ENCODE assay signal across 9 cellular contexts in the genomic region with DNA sequence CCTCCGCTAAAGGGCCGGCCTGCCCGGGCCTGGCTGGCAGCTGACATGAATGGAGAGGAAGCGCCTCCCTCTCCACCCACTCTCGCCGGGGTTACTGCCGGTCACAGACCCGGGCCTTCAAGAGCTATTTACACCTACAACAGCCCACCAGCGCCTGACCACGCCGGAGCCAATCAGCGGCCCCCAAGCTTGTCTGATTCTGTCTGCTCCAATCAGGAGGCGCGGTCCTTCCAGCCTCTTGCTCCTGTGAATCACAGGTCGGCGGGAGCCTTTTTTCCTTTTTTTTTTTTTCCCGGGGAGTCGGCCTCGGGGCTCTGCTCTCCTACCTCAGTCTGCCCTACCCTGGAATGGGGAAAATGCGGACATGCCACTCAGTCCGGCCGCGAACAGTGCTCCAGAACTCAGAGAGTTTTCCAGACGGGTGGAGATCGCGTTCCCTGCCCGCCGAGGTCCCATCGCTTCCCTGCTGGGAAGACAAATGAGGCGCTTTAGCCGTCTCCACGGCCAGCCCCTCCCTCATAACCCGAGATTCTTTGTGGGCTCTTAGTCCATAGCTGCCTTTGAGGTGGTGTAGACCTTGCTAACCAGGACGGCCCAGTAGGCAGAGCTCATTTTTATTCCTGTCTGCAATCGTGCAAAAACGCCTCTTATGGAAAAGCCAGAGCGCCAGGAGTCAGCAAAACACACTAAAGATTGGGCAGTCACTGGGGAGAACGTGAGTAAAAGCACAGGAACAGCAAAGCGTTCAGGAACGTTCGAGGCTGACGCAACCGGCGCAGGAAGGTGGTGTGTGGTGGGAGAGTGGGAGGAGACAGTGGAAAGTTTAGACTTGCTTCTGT. TPM values are rescaled to one million over a fixed set of nuclear protein-coding genes. Genes with fewer than 3 reads are reported as not detected.
DNase-seq lines count a peak whose midpoint lies in the region; ATAC-seq and TF ChIP-seq lines count a peak whose summit lies in the region.
"Had no signal": no experiment of that assay in that cellular context is flagged by ENCODE, and none has a peak within 500 bp of the region (broad histone marks: within the 10 kb centered on the region; RNA-seq: fewer than 3 reads in every experiment).

No MANE protein-coding gene starts in this region.

- peaks cover 45% of the 10 kb centered on the region for H3K4me1 ChIP-seq in CD4-positive, CD25-positive, alpha-beta regulatory T cell (ENCODE audit: control insufficient read depth, insufficient read depth, low read length, poor library complexity, severe bottlenecking)
- H3K4me1 ChIP-seq in duodenal mucosa (ENCODE audit: control insufficient read depth in 1 of 2, insufficient read depth in 2 of 2, low read length in 2 of 2): peaks cover 38 to 47% of the 10 kb centered on the region in 2 donors
- H3K4me1 ChIP-seq in liver (ENCODE audit: control insufficient read depth in 4 of 4, insufficient read depth in 4 of 4, low read length in 3 of 4): peaks cover 10 to 40% (median 13%) of the 10 kb centered on the region in 4 donors

- no peaks in the 10 kb centered on the region for H3K27me3 ChIP-seq in CD4-positive, CD25-positive, alpha-beta regulatory T cell (ENCODE audit: control insufficient read depth, insufficient read depth, low read length)
- H3K27me3 ChIP-seq in duodenal mucosa (ENCODE audit: control insufficient read depth in 1 of 2, insufficient read depth in 2 of 2, low read length in 2 of 2) (no peaks in the 10 kb centered on the region), liver (ENCODE audit: control insufficient read depth in 4 of 4, insufficient read depth in 4 of 4, low read length in 3 of 4) (no peaks in the 10 kb centered on the region)

- TF ChIP-seq RAD21 in liver (IDR thresholded peaks at IDR 0.05): peak; percentile 23 to 52

- H3K27me3 Mint-ChIP-seq in CD4-positive, CD25-positive, alpha-beta regulatory T cell: no peaks in the 10 kb centered on the region
- H3K27me3 Mint-ChIP-seq: stimulated activated naive CD8-positive, alpha-beta T cell treated with anti-CD3 and anti-CD28 coated beads, Interleukin-15, Interleukin-2, amounts not matched to agents 100 ng/mL and 50 ng/mL, for 24 hours had no signal

- no peaks in the 10 kb centered on the region for H3K36me3 ChIP-seq in CD4-positive, CD25-positive, alpha-beta regulatory T cell (ENCODE audit: control insufficient read depth, insufficient read depth, low read length)
- H3K36me3 ChIP-seq in duodenal mucosa (ENCODE audit: control insufficient read depth in 1 of 2, insufficient read depth in 2 of 2, low read length in 2 of 2): no peaks in the 10 kb centered on the region
- H3K36me3 ChIP-seq in liver (ENCODE audit: control insufficient read depth in 4 of 4, insufficient read depth in 3 of 4, low read depth in 1 of 4, low read length in 3 of 4): peaks cover 0 to 1% (median 0%) of the 10 kb centered on the region in 4 donors

- H3K36me3 Mint-ChIP-seq in CD4-positive, CD25-positive, alpha-beta regulatory T cell: no peaks in the 10 kb centered on the region

- WGBS in liver: under 1% methylated on average over 44 of the region's 44 CpGs

- ATAC-seq in CD4-positive, CD25-positive, alpha-beta regulatory T cell (ENCODE audit: low read depth in 2 of 2): peak; percentile 74 to 84
- ATAC-seq in GM19397 (IDR thresholded peaks at IDR 0.05; ENCODE audit: unreplicated experiment): peak; percentile 89
- peak; percentile 82 for ATAC-seq in HG03558 (IDR thresholded peaks at IDR 0.05; ENCODE audit: extremely low read depth, unreplicated experiment)

- no peaks in the 10 kb centered on the region for H3K9me3 Mint-ChIP-seq in CD4-positive, CD25-positive, alpha-beta regulatory T cell
- H3K9me3 Mint-ChIP-seq: stimulated activated naive CD8-positive, alpha-beta T cell treated with anti-CD3 and anti-CD28 coated beads, Interleukin-15, Interleukin-2, amounts not matched to agents 100 ng/mL and 50 ng/mL, for 24 hours had no signal

- TF ChIP-seq CTCF in liver (IDR thresholded peaks at IDR 0.05; ENCODE audit: low read depth, low read length, missing input control): no peak

- DNase-seq in CD4-positive, CD25-positive, alpha-beta regulatory T cell: peak; percentile 72 to 92 (median 73)
- peak; percentile 97 for DNase-seq in NCI-H748 (lab: John Stamatoyannopoulos, UW; ENCODE audit: unreplicated experiment)
- peak; percentile 75 to 80 for DNase-seq in activated CD4-positive, alpha-beta T cell treated with anti-CD3 and anti-CD28 coated beads, Interleukin-2, amount 50 U/mL, for 4 hours
- peak; percentile 83 for DNase-seq in stimulated activated CD4-positive, alpha-beta T cell treated with anti-CD3 and anti-CD28 coated beads, Interleukin-4, amount 100 ng/mL, for 1 hour

- H3K9ac ChIP-seq in duodenal mucosa (ENCODE audit: low read depth in 1 of 2, low read length in 2 of 2) (peak overlapping the region; percentile 85 to 91), liver (ENCODE audit: low read depth in 1 of 2, low read length in 2 of 2) (peak overlapping the region; percentile 98 to 100)

- no peak overlapping the region for H3K4me3 Mint-ChIP-seq in CD4-positive, CD25-positive, alpha-beta regulatory T cell
- H3K4me3 Mint-ChIP-seq: stimulated activated naive CD8-positive, alpha-beta T cell treated with anti-CD3 and anti-CD28 coated beads, Interleukin-15, Interleukin-2, amounts not matched to agents 100 ng/mL and 50 ng/mL, for 24 hours had no signal

- no peaks in the 10 kb centered on the region for H3K9me3 ChIP-seq in CD4-positive, CD25-positive, alpha-beta regulatory T cell (ENCODE audit: control insufficient read depth in 2 of 2, low read length in 2 of 2)
- H3K9me3 ChIP-seq in duodenal mucosa (ENCODE audit: control insufficient read depth in 1 of 2, low read length in 2 of 2) (no peaks in the 10 kb centered on the region), liver (ENCODE audit: control insufficient read depth in 4 of 4, low read length in 3 of 4) (no peaks in the 10 kb centered on the region)

- no peak overlapping the region for H3K27ac Mint-ChIP-seq in CD4-positive, CD25-positive, alpha-beta regulatory T cell
- H3K27ac Mint-ChIP-seq: stimulated activated naive CD8-positive, alpha-beta T cell treated with anti-CD3 and anti-CD28 coated beads, Interleukin-15, Interleukin-2, amounts not matched to agents 100 ng/mL and 50 ng/mL, for 24 hours had no signal

- H3K4me1 Mint-ChIP-seq in CD4-positive, CD25-positive, alpha-beta regulatory T cell: peaks cover 9 to 22% (median 12%) of the 10 kb centered on the region in 4 donors

- peak overlapping the region; percentile 85 for H3K4me3 ChIP-seq in CD4-positive, CD25-positive, alpha-beta regulatory T cell (ENCODE audit: low read depth, low read length)
- H3K4me3 ChIP-seq in duodenal mucosa (ENCODE audit: low read depth in 1 of 2, low read length in 2 of 2) (peak overlapping the region; percentile 78 to 89), liver (ENCODE audit: low read depth in 1 of 3, low read length in 3 of 3) (peak overlapping the region; percentile 50 to 68 (median 66))

- H3K27ac ChIP-seq in CD4-positive, CD25-positive, alpha-beta regulatory T cell (ENCODE audit: insufficient read depth, low read length, poor library complexity, severe bottlenecking): peak overlapping the region; percentile 73
- H3K27ac ChIP-seq in duodenal mucosa (ENCODE audit: low read depth, low read length) (peak overlapping the region; percentile 90), liver (ENCODE audit: low read depth in 1 of 2, low read length in 2 of 2) (peak overlapping the region; percentile 100)

TF ChIP-seq in liver, 16 proteins besides CTCF, POLR2A, EP300 and RAD21 (continues in another document):
- TF ChIP-seq HNF4A (conservative IDR thresholded peaks at IDR 0.05) (peak in 1 of 2 donors; percentile 44), NR2F2 (IDR thresholded peaks at IDR 0.05) (peak; percentile 64), ZBTB33 (IDR thresholded peaks at IDR 0.05) (peak; percentile 23), SP1 (IDR thresholded peaks at IDR 0.05) (peak; percentile 96), JUND (IDR thresholded peaks at IDR 0.05) (peak; percentile 62 to 83), GABPA (IDR thresholded peaks at IDR 0.05 in 1 of 2, conservative IDR thresholded peaks at IDR 0.05 in 1 of 2) (peak in 1 of 2 donors; percentile 55), TAF1 (conservative IDR thresholded peaks at IDR 0.05) (peak; percentile 60), FOXA2 (IDR thresholded peaks at IDR 0.05) (peak; percentile 69), YY1 (IDR thresholded peaks at IDR 0.05) (peak; percentile 91), EGR1 (IDR thresholded peaks at IDR 0.05; ENCODE audit: low read depth in 2 of 2) (peak; percentile 91 to 94), ATF3 (IDR thresholded peaks at IDR 0.05) (peak; percentile 84), FOXA1 (IDR thresholded peaks at IDR 0.05) (peak; percentile 55), RXRA (IDR thresholded peaks at IDR 0.05) (peak; percentile 97)
- TF ChIP-seq, protein P1, sequence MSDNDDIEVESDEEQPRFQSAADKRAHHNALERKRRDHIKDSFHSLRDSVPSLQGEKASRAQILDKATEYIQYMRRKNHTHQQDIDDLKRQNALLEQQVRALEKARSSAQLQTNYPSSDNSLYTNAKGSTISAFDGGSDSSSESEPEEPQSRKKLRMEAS (IDR thresholded peaks at IDR 0.05): peak; percentile 55

RNA-seq across cellular contexts. Expression of gene SCD, which starts 26.5 kb away (rescaled TPM):
- 1.3 TPM for total RNA-seq in CD4-positive, CD25-positive, alpha-beta regulatory T cell
- polyA plus RNA-seq in CD4-positive, CD25-positive, alpha-beta regulatory T cell: under 1 TPM; 0.22 to 0.94 (median 0.76) TPM
- total RNA-seq in liver: 1,000 to 10,000 TPM in 1 of 2 donors, 100 to 1,000 TPM in 1; 130 to 1,255 TPM
- 100 to 1,000 TPM in 1 of 2 donors, 10 to 100 TPM in 1; 43.4 to 338 TPM for polyA plus RNA-seq in liver

RNA-seq across cellular contexts. Expression of gene PKD2L1, which starts 43.5 kb away (rescaled TPM):
- total RNA-seq in CD4-positive, CD25-positive, alpha-beta regulatory T cell: not detected
- not detected for polyA plus RNA-seq in CD4-positive, CD25-positive, alpha-beta regulatory T cell
- under 1 TPM; 0.08 to 0.14 TPM for total RNA-seq in liver
- under 1 TPM; 0.06 to 0.15 TPM for polyA plus RNA-seq in liver

Comparison
In these comparisons a context has a peak if more than half of its experiments do, and no peak if none do; other contexts are left out.
1. Peak in every context shown above with its lines: DNase-seq, ATAC-seq, H3K4me3 ChIP-seq and H3K27ac ChIP-seq.
2. RNA of gene SCD, which starts 26.5 kb away (total RNA-seq): 130 to 1,255 TPM in liver; 1.3 TPM in CD4-positive, CD25-positive, alpha-beta regulatory T cell (single experiment); every median in the first group is over 10 times any median in the second.